11 cellular contexts compared by ENCODE assay signal in the genomic region with DNA sequence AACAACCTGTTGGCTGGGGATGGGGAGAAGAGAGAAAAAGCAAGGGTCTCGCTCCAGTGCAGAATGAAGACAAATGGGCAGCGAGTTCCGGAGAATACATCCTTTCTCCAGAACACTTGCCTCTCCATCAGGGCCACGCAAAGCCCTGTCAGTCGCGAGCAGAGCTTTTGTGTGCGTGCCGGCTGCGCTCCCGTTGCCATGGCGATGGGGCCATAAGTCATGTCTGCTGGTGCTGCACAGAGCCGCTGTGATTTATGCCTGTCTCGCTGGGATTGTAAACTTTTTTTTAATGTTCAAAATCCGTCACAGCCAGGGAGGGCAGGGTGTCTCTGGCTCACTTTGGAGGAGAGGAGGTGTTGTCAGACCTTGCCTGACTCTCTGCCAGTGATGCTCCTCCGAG.
A peak's percentile ranks its signal among the peaks of the same experiment; 100 is the strongest.
DNase-seq lines count a peak whose midpoint lies in the region; ATAC-seq, FAIRE-seq and TF ChIP-seq lines count a peak whose summit lies in the region.
"Had no signal": no experiment of that assay in that cellular context is flagged by ENCODE, and none has a peak within 500 bp of the region (broad histone marks: within the 10 kb centered on the region; RNA-seq: fewer than 3 reads in every experiment).

No MANE protein-coding gene starts in this region.

- TF ChIP-seq CTCF in epithelial cell of esophagus (IDR thresholded peaks at IDR 0.05; ENCODE audit: insufficient read depth, low read depth, low read length, missing control alignments), result no peak

- peak; percentile 20 to 27 for DNase-seq in SHP77 (lab: John Stamatoyannopoulos, UW)
- no peak for DNase-seq in SHP77 treated with DMSO at 0.1 percent for 48 hours (lab: John Stamatoyannopoulos, UW)
- DNase-seq in NCI-H1105 treated with DMSO at 0.1 percent for 48 hours (lab: John Stamatoyannopoulos, UW), result peak; percentile 37
- DNase-seq in epithelial cell of esophagus (ENCODE audit: low read depth), result peak; percentile 7
- no peak for DNase-seq in stimulated activated naive B cell treated with anti-CD40 and anti-IgM and Interleukin-4, amounts not matched to agents 10 μg/mL and 1 μg/mL and 100 μg/mL, for 72 hours
- no peak for DNase-seq in NK-92 (lab: John Stamatoyannopoulos, UW; ENCODE audit: unreplicated experiment)
- DNase-seq in GM12891 (ENCODE audit: insufficient read length, low spot score), result no peak
- no peak for DNase-seq in activated CD4-positive, alpha-beta T cell treated with anti-CD3 and anti-CD28 coated beads, Interleukin-2, amount 10 ng/mL, durations not matched to agents 24 days and 14 days
- DNase-seq: activated naive CD4-positive, alpha-beta T cell; dermis blood vessel endothelial cell; stimulated activated naive CD4-positive, alpha-beta T cell treated with Interleukin-2 at 50 U/mL for 16 hours had no signal

- H3K27ac Mint-ChIP-seq in stimulated activated naive B cell treated with anti-CD40 and anti-IgM and Interleukin-4, amounts not matched to agents 10 μg/mL and 1 μg/mL and 100 μg/mL, for 72 hours, result peak overlapping the region; percentile 56
- no peak overlapping the region for H3K27ac Mint-ChIP-seq in activated CD4-positive, alpha-beta T cell treated with anti-CD3 and anti-CD28 coated beads, Interleukin-2, amount 10 ng/mL, durations not matched to agents 24 days and 14 days

- H3K4me1 Mint-ChIP-seq in stimulated activated naive B cell treated with anti-CD40 and anti-IgM and Interleukin-4, amounts not matched to agents 10 μg/mL and 1 μg/mL and 100 μg/mL, for 72 hours, result no peaks in the 10 kb centered on the region
- no peaks in the 10 kb centered on the region for H3K4me1 Mint-ChIP-seq in activated CD4-positive, alpha-beta T cell treated with anti-CD3 and anti-CD28 coated beads, Interleukin-2, amount 10 ng/mL, durations not matched to agents 24 days and 14 days

- intact Hi-C loops in activated CD4-positive, alpha-beta T cell treated with anti-CD3 and anti-CD28 coated beads, Interleukin-2, amount 10 ng/mL, durations not matched to agents 24 days and 14 days (cut with micrococcal nuclease), result no loop called here

- no peak for FAIRE-seq in GM12891 (lab: Jason Lieb, UNC)

- peaks cover 0 to 4% of the 10 kb centered on the region in 2 donors for H3K9me3 Mint-ChIP-seq in stimulated activated naive B cell treated with anti-CD40 and anti-IgM and Interleukin-4, amounts not matched to agents 10 μg/mL and 1 μg/mL and 100 μg/mL, for 72 hours
- no peaks in the 10 kb centered on the region for H3K9me3 Mint-ChIP-seq in activated CD4-positive, alpha-beta T cell treated with anti-CD3 and anti-CD28 coated beads, Interleukin-2, amount 10 ng/mL, durations not matched to agents 24 days and 14 days

- no peak overlapping the region for H3K4me3 Mint-ChIP-seq in stimulated activated naive B cell treated with anti-CD40 and anti-IgM and Interleukin-4, amounts not matched to agents 10 μg/mL and 1 μg/mL and 100 μg/mL, for 72 hours
- no peak overlapping the region for H3K4me3 Mint-ChIP-seq in activated CD4-positive, alpha-beta T cell treated with anti-CD3 and anti-CD28 coated beads, Interleukin-2, amount 10 ng/mL, durations not matched to agents 24 days and 14 days

- ATAC-seq in stimulated activated naive B cell treated with anti-CD40 and anti-IgM and Interleukin-4, amounts not matched to agents 10 μg/mL and 1 μg/mL and 100 μg/mL, for 72 hours (replicated peaks), result no peak

- no peak overlapping the region for H3K4me3 ChIP-seq in epithelial cell of esophagus (ENCODE audit: low read length)

- no peaks in the 10 kb centered on the region for H3K36me3 Mint-ChIP-seq in stimulated activated naive B cell treated with anti-CD40 and anti-IgM and Interleukin-4, amounts not matched to agents 10 μg/mL and 1 μg/mL and 100 μg/mL, for 72 hours
- H3K36me3 Mint-ChIP-seq in activated CD4-positive, alpha-beta T cell treated with anti-CD3 and anti-CD28 coated beads, Interleukin-2, amount 10 ng/mL, durations not matched to agents 24 days and 14 days (ENCODE audit: low read depth), result no peaks in the 10 kb centered on the region

- peaks cover 0 to 9% of the 10 kb centered on the region in 2 donors for H3K27me3 Mint-ChIP-seq in stimulated activated naive B cell treated with anti-CD40 and anti-IgM and Interleukin-4, amounts not matched to agents 10 μg/mL and 1 μg/mL and 100 μg/mL, for 72 hours
- H3K27me3 Mint-ChIP-seq in activated CD4-positive, alpha-beta T cell treated with anti-CD3 and anti-CD28 coated beads, Interleukin-2, amount 10 ng/mL, durations not matched to agents 24 days and 14 days, result peaks cover 7% of the 10 kb centered on the region

- no peak for TF ChIP-seq POLR2A in GM12891 (IDR thresholded peaks at IDR 0.05; ENCODE audit: low read depth, low read length)

TF ChIP-seq in GM12891, 5 proteins besides CTCF, POLR2A, EP300 and RAD21:
- TF ChIP-seq PAX5 (IDR thresholded peaks at IDR 0.05; ENCODE audit: insufficient read depth, low read length, severe bottlenecking) (no peak), POU2F2 (IDR thresholded peaks at IDR 0.05; ENCODE audit: low read depth, low read length) (no peak), SPI1 (IDR thresholded peaks at IDR 0.05; ENCODE audit: low read depth, low read length) (no peak), TAF1 (IDR thresholded peaks at IDR 0.05; ENCODE audit: low read depth, low read length) (no peak)

Comparison
In these comparisons a context has a peak if more than half of its experiments do, and no peak if none do; other contexts are left out.
1. DNase-seq: peak in SHP77 (2 of 2), NCI-H1105 treated with DMSO at 0.1 percent for 48 hours (single experiment) and epithelial cell of esophagus (single experiment); none in SHP77 treated with DMSO at 0.1 percent for 48 hours (single experiment), stimulated activated naive B cell treated with anti-CD40 and anti-IgM and Interleukin-4, amounts not matched to agents 10 μg/mL and 1 μg/mL and 100 μg/mL, for 72 hours (single experiment), NK-92 (single experiment), GM12891 (single experiment) and activated CD4-positive, alpha-beta T cell treated with anti-CD3 and anti-CD28 coated beads, Interleukin-2, amount 10 ng/mL, durations not matched to agents 24 days and 14 days (single experiment).